In the genomic region with DNA sequence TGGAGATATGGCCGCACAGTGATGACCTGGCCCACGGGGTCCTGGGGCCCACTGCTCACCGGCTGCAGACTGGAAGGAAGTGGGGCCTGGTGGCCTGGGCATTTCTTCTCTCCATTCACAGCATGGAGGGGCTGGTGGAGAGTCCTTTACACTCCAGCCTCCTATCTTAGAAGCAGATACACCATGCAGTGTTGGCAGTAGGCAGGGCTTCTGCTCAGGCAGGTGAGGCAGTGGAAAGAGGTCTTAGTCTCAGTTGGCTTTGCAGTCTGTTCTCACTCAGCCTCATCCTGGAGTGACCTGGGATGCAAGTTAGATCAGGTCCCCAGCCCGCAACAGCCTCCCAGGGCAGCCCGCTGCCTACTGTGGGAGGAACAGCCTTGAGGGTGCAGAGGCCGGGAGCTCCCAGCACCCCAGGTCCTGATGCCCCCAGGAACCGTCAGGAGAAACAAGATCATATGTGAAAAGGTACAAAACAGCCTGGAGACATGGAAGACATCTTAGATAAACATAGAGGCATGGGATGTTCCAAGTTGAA, we compare ENCODE assay signal across 29 cellular contexts. TPM values are rescaled to one million over a fixed set of nuclear protein-coding genes. Genes with fewer than 3 reads are reported as not detected.
"Had no signal": no experiment of that assay in that cellular context is flagged by ENCODE, and none has a peak within 500 bp of the region (broad histone marks: within the 10 kb centered on the region; RNA-seq: fewer than 3 reads in every experiment).

No MANE protein-coding gene starts in this region.

- H3K4me1 Mint-ChIP-seq: activated CD4-positive, alpha-beta T cell treated with anti-CD3 and anti-CD28 coated beads, Interleukin-2, amount 10 ng/mL, durations not matched to agents 7 days and 5 days; activated naive CD4-positive, alpha-beta T cell treated with anti-CD3 and anti-CD28 coated beads, Interleukin-2, amount 50 U/mL, for 24 hours; IgD-negative memory B cell; T-helper 17 cell; WTC11 had no signal

- FAIRE-seq: astrocyte had no signal

- H3K36me3 Mint-ChIP-seq: activated naive CD4-positive, alpha-beta T cell treated with anti-CD3 and anti-CD28 coated beads, Interleukin-2, amount 50 U/mL, for 24 hours; IgD-negative memory B cell had no signal

- H3K4me3 Mint-ChIP-seq: activated CD4-positive, alpha-beta memory T cell treated with anti-CD3 and anti-CD28 coated beads for 36 hours; activated CD4-positive, alpha-beta T cell treated with anti-CD3 and anti-CD28 coated beads, Interleukin-2, amount 10 ng/mL, durations not matched to agents 7 days and 5 days; activated naive CD4-positive, alpha-beta T cell treated with anti-CD3 and anti-CD28 coated beads, Interleukin-2, amount 50 U/mL, for 24 hours; activated T-cell treated with anti-CD3 and anti-CD28 coated beads, Interleukin-2, amount 50 U/mL, for 72 hours; brain; T-helper 17 cell; WTC11 had no signal

- DNase-seq: activated CD4-positive, alpha-beta memory T cell treated with anti-CD3 and anti-CD28 coated beads for 36 hours; activated CD4-positive, alpha-beta T cell treated with anti-CD3 and anti-CD28 coated beads, Interleukin-2, amount 10 ng/mL, durations not matched to agents 7 days and 5 days; activated CD8-positive, alpha-beta memory T cell treated with anti-CD3 and anti-CD28 coated beads for 24 hours; activated naive CD4-positive, alpha-beta T cell; activated T-cell treated with anti-CD3 and anti-CD28 coated beads, Interleukin-2, amount 50 U/mL, for 72 hours; amniotic stem cell; KG1; NCI-H1048; NCI-H146; NCI-H187 treated with DMSO at 0.1 percent for 48 hours; NCI-H2081 treated with DMSO at 0.1 percent for 48 hours; NCI-H2171; NCI-H2227 treated with DMSO at 0.1 percent for 48 hours; NCI-H446 treated with DMSO at 0.1 percent for 48 hours; NCI-H526; NCI-H82; T-helper 17 cell; T-helper 9 cell had no signal

- ATAC-seq: activated T-cell treated with anti-CD3 and anti-CD28 coated beads, Interleukin-2, amount 50 U/mL, for 72 hours; Right ventricle myocardium inferior; SK-N-SH treated with all-trans-retinoic acid at 6 μM for 48 hours; T-helper 17 cell; WTC11 had no signal

- H3K27ac Mint-ChIP-seq: activated CD4-positive, alpha-beta memory T cell treated with anti-CD3 and anti-CD28 coated beads for 36 hours; activated CD4-positive, alpha-beta T cell treated with anti-CD3 and anti-CD28 coated beads, Interleukin-2, amount 10 ng/mL, durations not matched to agents 7 days and 5 days; activated naive CD4-positive, alpha-beta T cell treated with anti-CD3 and anti-CD28 coated beads, Interleukin-2, amount 50 U/mL, for 24 hours; activated T-cell treated with anti-CD3 and anti-CD28 coated beads, Interleukin-2, amount 50 U/mL, for 72 hours; activated T-helper 2 cell treated with anti-CD3 and anti-CD28 coated beads, Interferon-gamma antibody, Interleukin-2, Interleukin-4, amounts not matched to agents 10 μg/mL and 5 μg/mL and 100 μg/mL, durations not matched to agents 14 hours and 24 hours and 36 hours; brain; IgD-negative memory B cell; T-helper 17 cell; WTC11 had no signal

- H3K9me3 Mint-ChIP-seq: activated CD4-positive, alpha-beta T cell treated with anti-CD3 and anti-CD28 coated beads, Interleukin-2, amount 10 ng/mL, durations not matched to agents 7 days and 5 days had no signal

- H3K27me3 Mint-ChIP-seq: activated CD4-positive, alpha-beta T cell treated with anti-CD3 and anti-CD28 coated beads, Interleukin-2, amount 10 ng/mL, durations not matched to agents 7 days and 5 days had no signal

RNA-seq across cellular contexts. Expression of a gene that starts 45.8 kb away (rescaled TPM):
- total RNA-seq: activated CD4-positive, alpha-beta memory T cell treated with anti-CD3 and anti-CD28 coated beads for 36 hours; activated CD4-positive, alpha-beta T cell treated with anti-CD3 and anti-CD28 coated beads, Interleukin-2, amount 10 ng/mL, durations not matched to agents 7 days and 5 days; activated T-cell treated with anti-CD3 and anti-CD28 coated beads, Interleukin-2, amount 50 U/mL, for 72 hours; activated T-helper 2 cell treated with anti-CD3 and anti-CD28 coated beads, Interferon-gamma antibody, Interleukin-2, Interleukin-4, amounts not matched to agents 10 μg/mL and 5 μg/mL and 100 μg/mL, durations not matched to agents 14 hours and 24 hours and 36 hours; astrocyte; LHCN-M2; M059J; OCI-LY7; Right ventricle myocardium inferior; T-helper 17 cell; WTC11 had no signal
- polyA plus RNA-seq: IgD-negative memory B cell had no signal
